In the genomic region with DNA sequence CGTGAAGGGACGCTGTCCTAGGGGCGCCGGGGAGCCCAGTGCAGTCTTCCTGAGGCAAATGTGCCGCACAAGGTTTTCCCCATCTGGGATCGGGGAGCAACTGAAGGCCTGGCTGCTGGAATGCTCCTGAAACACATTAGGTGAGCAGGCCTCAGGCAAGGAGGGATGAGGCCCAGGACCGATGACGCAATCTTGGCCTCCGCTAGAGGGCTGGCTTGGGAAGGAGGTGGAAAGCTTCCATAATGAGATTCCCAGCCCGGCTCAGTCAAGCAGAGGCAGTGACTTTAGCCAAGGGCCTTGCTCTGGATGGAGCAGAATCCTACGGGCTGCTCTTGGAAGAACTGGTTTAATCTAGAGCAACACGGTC, we compare ENCODE assay signal across 8 cellular contexts. TPM values are rescaled to one million over a fixed set of nuclear protein-coding genes. Genes with fewer than 3 reads are reported as not detected.
A peak's percentile ranks its signal among the peaks of the same experiment; 100 is the strongest.
DNase-seq lines count a peak whose midpoint lies in the region; ATAC-seq and TF ChIP-seq lines count a peak whose summit lies in the region.
"Had no signal": no experiment of that assay in that cellular context is flagged by ENCODE, and none has a peak within 500 bp of the region (broad histone marks: within the 10 kb centered on the region; RNA-seq: fewer than 3 reads in every experiment).

No MANE protein-coding gene starts in this region.

- H3K27me3 ChIP-seq in lower lobe of right lung (ENCODE audit: low read depth) (no peaks in the 10 kb centered on the region), upper lobe of left lung (no peaks in the 10 kb centered on the region)

- peak; percentile 39 for TF ChIP-seq CTCF in epithelial cell of proximal tubule (conservative IDR thresholded peaks at IDR 0.05; ENCODE audit: low read depth, low read length)
- peak; percentile 5 for TF ChIP-seq CTCF in lower lobe of right lung (IDR thresholded peaks at IDR 0.05)
- peak in 2 of 6 experiments; percentile 9 to 22 for TF ChIP-seq CTCF in upper lobe of left lung (IDR thresholded peaks at IDR 0.05)

- peak overlapping the region; percentile 46 for H3K27ac ChIP-seq in lower lobe of right lung
- H3K27ac ChIP-seq in upper lobe of left lung: peak overlapping the region; percentile 49 to 84 (median 72)
- H3K27ac ChIP-seq: VCaP had no signal

- H3K9me3 ChIP-seq in lower lobe of right lung (no peaks in the 10 kb centered on the region), upper lobe of left lung (no peaks in the 10 kb centered on the region)

- ATAC-seq in lower lobe of right lung (peak; percentile 51 to 54), upper lobe of left lung (ENCODE audit: low FRiP score in 2 of 2) (peak; percentile 19 to 88), GM18517 (IDR thresholded peaks at IDR 0.05; ENCODE audit: unreplicated experiment) (no peak), GM19463 (IDR thresholded peaks at IDR 0.05; ENCODE audit: unreplicated experiment) (no peak)

- DNase-seq in NCI-H226 (peak; percentile 96), epithelial cell of proximal tubule (ENCODE audit: low read depth) (peak; percentile 65), lower lobe of right lung (peak; percentile 62), upper lobe of left lung (peak in 1 of 2 donors; percentile 82), CD1c-positive myeloid dendritic cell (ENCODE audit: extremely low spot score) (no peak)

- H3K4me1 ChIP-seq in lower lobe of right lung: peaks cover 15% of the 10 kb centered on the region
- H3K4me1 ChIP-seq in upper lobe of left lung: peaks cover 13 to 20% (median 16%) of the 10 kb centered on the region in 4 donors

- TF ChIP-seq POLR2A in upper lobe of left lung (IDR thresholded peaks at IDR 0.05): no peak

- TF ChIP-seq EP300 in upper lobe of left lung (IDR thresholded peaks at IDR 0.05): no peak

- H3K4me3 ChIP-seq in epithelial cell of proximal tubule (ENCODE audit: low read depth, low read length): no peak overlapping the region
- H3K4me3 ChIP-seq in lower lobe of right lung: no peak overlapping the region
- H3K4me3 ChIP-seq in upper lobe of left lung: no peak overlapping the region

- WGBS in upper lobe of left lung, 2 donors: 43 to 52% methylated on average over 10 to 12 of the region's 12 CpGs

- intact Hi-C loops in lower lobe of right lung (cut with DNase I): no loop called here

- H3K36me3 ChIP-seq in lower lobe of right lung: no peaks in the 10 kb centered on the region
- H3K36me3 ChIP-seq in upper lobe of left lung: no peaks in the 10 kb centered on the region

RNA-seq across cellular contexts. Expression of a gene that starts 50.8 kb away (rescaled TPM):
- not detected in 2 replicates for total RNA-seq in epithelial cell of proximal tubule
- not detected for total RNA-seq in lower lobe of right lung
- under 1 TPM in 1 of 6 donors, not detected in 5; 0.10 TPM for total RNA-seq in upper lobe of left lung

Comparison
In these comparisons a context has a peak if more than half of its experiments do, and no peak if none do; other contexts are left out.
1. ATAC-seq: peak in lower lobe of right lung (2 of 2) and upper lobe of left lung (2 of 2); none in GM18517 (single experiment) and GM19463 (single experiment).